In the genomic region with DNA sequence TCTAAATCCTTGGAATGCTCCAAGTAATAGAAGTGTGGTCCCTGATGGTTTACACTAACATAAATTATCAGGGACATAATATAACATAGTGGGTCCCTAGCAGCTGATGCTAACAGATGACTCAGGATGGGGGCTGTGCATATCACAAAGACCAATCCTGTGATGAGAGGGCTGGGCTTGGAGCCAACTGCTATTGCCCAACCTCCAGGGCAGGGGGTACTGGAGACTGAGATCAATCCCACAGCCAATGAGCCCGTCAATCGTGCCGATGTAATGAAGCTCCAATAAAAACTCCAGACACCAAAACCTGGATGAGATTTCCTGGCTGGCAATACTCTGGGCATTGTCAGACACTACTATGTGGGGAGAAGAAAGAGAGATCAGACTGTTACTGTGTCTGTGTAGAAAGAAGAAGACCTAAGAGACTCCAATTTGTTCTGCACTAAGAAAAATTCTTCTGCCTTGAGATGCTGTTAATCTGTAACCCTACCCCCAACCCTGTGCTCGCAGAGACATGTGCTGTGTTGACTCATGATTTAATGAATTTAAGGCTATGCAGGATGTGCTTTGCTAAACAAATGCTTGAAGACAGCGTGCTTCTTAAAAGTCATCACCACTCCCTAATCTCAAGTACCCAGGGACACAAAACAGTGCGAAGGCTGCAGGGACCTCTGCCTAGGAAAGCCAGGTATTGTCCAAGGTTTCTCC, we compare ENCODE assay signal across 9 cellular contexts. TPM values are rescaled to one million over a fixed set of nuclear protein-coding genes. Genes with fewer than 3 reads are reported as not detected.
A peak's percentile ranks its signal among the peaks of the same experiment; 100 is the strongest.
DNase-seq lines count a peak whose midpoint lies in the region; ATAC-seq and TF ChIP-seq lines count a peak whose summit lies in the region.
"Had no signal": no experiment of that assay in that cellular context is flagged by ENCODE, and none has a peak within 500 bp of the region (broad histone marks: within the 10 kb centered on the region; RNA-seq: fewer than 3 reads in every experiment).

No MANE protein-coding gene starts in this region.

- no peaks in the 10 kb centered on the region for H3K36me3 Mint-ChIP-seq in activated CD4-positive, alpha-beta memory T cell treated with anti-CD3 and anti-CD28 coated beads, Interleukin-2, amount 10 ng/mL, durations not matched to agents 7 days and 5 days (ENCODE audit: low read depth)

- TF ChIP-seq CTCF in AG09309 (IDR thresholded peaks at IDR 0.05; ENCODE audit: control insufficient read depth, insufficient read depth, low read depth, low read length, missing control alignments) (no peak), astrocyte of the spinal cord (IDR thresholded peaks at IDR 0.05; ENCODE audit: low read depth, low read length) (no peak), heart left ventricle (IDR thresholded peaks at IDR 0.05) (no peak)

- no peaks in the 10 kb centered on the region for H3K79me1 ChIP-seq in mesendoderm (ENCODE audit: low read length)

- H3K27ac ChIP-seq in mesendoderm (ENCODE audit: low read depth, low read length): no peak overlapping the region
- peak overlapping the region in 1 of 12 donors; percentile 79 for H3K27ac ChIP-seq in heart left ventricle

- H3K4me3 ChIP-seq in AG09309 (ENCODE audit: control insufficient read depth, low read depth, low read length) (no peak overlapping the region), astrocyte of the spinal cord (ENCODE audit: low read depth, low read length) (no peak overlapping the region), mesendoderm (ENCODE audit: low read length) (no peak overlapping the region), heart left ventricle (no peak overlapping the region)

- ATAC-seq in heart left ventricle: no peak
- ATAC-seq in GM18511 (IDR thresholded peaks at IDR 0.05; ENCODE audit: unreplicated experiment): no peak

- H3K4me2 ChIP-seq in mesendoderm (ENCODE audit: low read length): no peak overlapping the region

- H2BK15ac ChIP-seq in mesendoderm (replicated peaks; ENCODE audit: low read depth): no peak overlapping the region

- POLR2A ChIA-PET in activated CD4-positive, alpha-beta memory T cell treated with anti-CD3 and anti-CD28 coated beads, Interleukin-2, amount 10 ng/mL, durations not matched to agents 7 days and 5 days (lab: Charles Lee): no interaction called here

- intact Hi-C loops in heart left ventricle (cut with DNase I): no loop called here

- no CpG with 5 or more reads among the region's 6 CpGs for WGBS in mesendoderm (ENCODE audit: extremely low coverage, insufficient coverage, low lambda C conversion rate)
- WGBS in heart left ventricle, 4 donors: 76 to 83% (median 79%) methylated on average over 6 of the region's 6 CpGs

- peaks cover 0 to 9% (median 0%) of the 10 kb centered on the region in 12 donors for H3K9me3 ChIP-seq in heart left ventricle

- no peak overlapping the region for H3K4ac ChIP-seq in mesendoderm (ENCODE audit: low read depth, low read length)

- H3K4me1 ChIP-seq in mesendoderm (ENCODE audit: control insufficient read depth, low read depth, low read length) (no peaks in the 10 kb centered on the region), heart left ventricle (peaks cover 0 to 17% (median 0%) of the 10 kb centered on the region in 12 donors)

- H3K4me3 Mint-ChIP-seq in activated CD4-positive, alpha-beta memory T cell treated with anti-CD3 and anti-CD28 coated beads, Interleukin-2, amount 10 ng/mL, durations not matched to agents 7 days and 5 days: no peak overlapping the region

- DNase-seq in AG09309 (ENCODE audit: low read depth) (peak; percentile 46), LHCN-M2 (ENCODE audit: low read depth) (peak; percentile 95), astrocyte of the spinal cord (ENCODE audit: low read depth, low spot score) (peak; percentile 86), mesendoderm (peak; percentile 11), dedifferentiated amniotic fluid mesenchymal stem cell (ENCODE audit: extremely low spot score) (no peak), heart left ventricle (no peak)
- no peak for DNase-seq in activated CD4-positive, alpha-beta memory T cell treated with anti-CD3 and anti-CD28 coated beads, Interleukin-2, amount 10 ng/mL, durations not matched to agents 7 days and 5 days
- DNase-seq: DMS153 had no signal

- H3K4me1 Mint-ChIP-seq in activated CD4-positive, alpha-beta memory T cell treated with anti-CD3 and anti-CD28 coated beads, Interleukin-2, amount 10 ng/mL, durations not matched to agents 7 days and 5 days: no peaks in the 10 kb centered on the region

- H3K27me3 ChIP-seq in mesendoderm (ENCODE audit: insufficient read depth, low read length, poor library complexity) (no peaks in the 10 kb centered on the region), heart left ventricle (no peaks in the 10 kb centered on the region)

- H2BK120ac ChIP-seq in mesendoderm (ENCODE audit: low read depth, low read length): no peak overlapping the region

- TF ChIP-seq POLR2A in heart left ventricle (IDR thresholded peaks at IDR 0.05): no peak

- H3K9me3 Mint-ChIP-seq in activated CD4-positive, alpha-beta memory T cell treated with anti-CD3 and anti-CD28 coated beads, Interleukin-2, amount 10 ng/mL, durations not matched to agents 7 days and 5 days: peaks cover 2% of the 10 kb centered on the region

- no peak overlapping the region for H4K8ac ChIP-seq in mesendoderm (ENCODE audit: low read depth, low read length)

- no peak overlapping the region for H3K56ac ChIP-seq in mesendoderm (ENCODE audit: low read length)

- H3K9ac ChIP-seq in mesendoderm (ENCODE audit: low read length): no peak overlapping the region

- in situ Hi-C loops in astrocyte of the spinal cord (cut with HindIII; ENCODE audit: low sequenced_read_pairs): no loop called here

- no peaks in the 10 kb centered on the region for H3K79me2 ChIP-seq in mesendoderm (ENCODE audit: control insufficient read depth, insufficient read depth, low read length)

- H3K18ac ChIP-seq in mesendoderm (ENCODE audit: low read length): no peak overlapping the region

- CTCF ChIA-PET in activated CD4-positive, alpha-beta memory T cell treated with anti-CD3 and anti-CD28 coated beads, Interleukin-2, amount 10 ng/mL, durations not matched to agents 7 days and 5 days (lab: Charles Lee): no interaction called here

- H3K27ac Mint-ChIP-seq in activated CD4-positive, alpha-beta memory T cell treated with anti-CD3 and anti-CD28 coated beads, Interleukin-2, amount 10 ng/mL, durations not matched to agents 7 days and 5 days: no peak overlapping the region

- H3K27me3 Mint-ChIP-seq in activated CD4-positive, alpha-beta memory T cell treated with anti-CD3 and anti-CD28 coated beads, Interleukin-2, amount 10 ng/mL, durations not matched to agents 7 days and 5 days: no peaks in the 10 kb centered on the region

- H2AK5ac ChIP-seq in mesendoderm (ENCODE audit: low read length): no peak overlapping the region

- H2BK5ac ChIP-seq in mesendoderm (ENCODE audit: low read length): no peak overlapping the region

- H3K36me3 ChIP-seq in mesendoderm (ENCODE audit: control insufficient read depth, insufficient read depth, low read length) (no peaks in the 10 kb centered on the region), heart left ventricle (no peaks in the 10 kb centered on the region)

- no peak overlapping the region for H4K5ac ChIP-seq in mesendoderm (ENCODE audit: low read length)

- H3K23ac ChIP-seq in mesendoderm (ENCODE audit: low read length): no peak overlapping the region

RNA-seq across cellular contexts. Expression of a gene that starts 33.4 kb away (rescaled TPM):
- total RNA-seq in LHCN-M2 (2014; rRNA removed) (23.1 and 23.9 TPM in 2 replicates), heart left ventricle (1 to 10 TPM; 2.5 to 9.0 (median 5.5) TPM)
- 5.7 TPM for polyA plus RNA-seq in LHCN-M2 (2012)
- polyA plus RNA-seq in mesendoderm (2013, experiment 1 of 2): 5.4 TPM
- 5.3 TPM for polyA plus RNA-seq in mesendoderm (2013, experiment 2 of 2)
- total RNA-seq in activated CD4-positive, alpha-beta memory T cell treated with anti-CD3 and anti-CD28 coated beads, Interleukin-2, amount 10 ng/mL, durations not matched to agents 7 days and 5 days: 1 to 10 TPM; 3.8 to 4.5 TPM
- 1 to 10 TPM in 1 of 2 donors, under 1 TPM in 1; 0.69 to 2.3 TPM for polyA plus RNA-seq in heart left ventricle

Comparison
In these comparisons a context has a peak if more than half of its experiments do, and no peak if none do; other contexts are left out.
1. DNase-seq: peak in AG09309 (single experiment), LHCN-M2 (single experiment), astrocyte of the spinal cord (single experiment) and mesendoderm (single experiment); none in dedifferentiated amniotic fluid mesenchymal stem cell (single experiment), activated CD4-positive, alpha-beta memory T cell treated with anti-CD3 and anti-CD28 coated beads, Interleukin-2, amount 10 ng/mL, durations not matched to agents 7 days and 5 days (single experiment) and heart left ventricle (0 of 5).